ENCODE assay signal across 2 cellular contexts in the genomic region with DNA sequence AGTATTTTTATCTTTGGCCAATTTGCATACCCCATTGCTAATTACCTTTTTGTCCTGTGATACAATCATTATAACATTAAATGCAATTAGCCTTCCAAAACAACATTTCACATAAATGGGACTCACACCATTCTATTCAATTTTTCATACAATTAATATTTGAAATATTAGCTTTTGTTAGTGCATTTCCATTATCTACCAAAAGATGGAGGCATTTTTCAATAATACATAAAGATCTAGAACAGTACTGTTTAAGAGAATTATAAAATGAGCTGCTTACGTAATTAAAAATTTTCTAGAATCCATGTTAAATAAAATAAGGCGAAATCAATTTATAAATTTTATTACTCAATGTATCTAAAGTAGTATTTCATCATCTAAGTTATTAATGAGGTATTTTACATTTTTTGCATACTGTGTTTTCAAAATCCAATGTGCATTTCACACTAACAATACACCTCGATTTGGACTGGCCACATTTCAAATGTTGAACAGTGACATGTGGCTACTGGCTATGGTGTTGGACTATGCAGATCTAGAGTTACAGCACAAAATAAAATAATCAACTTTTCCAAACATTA.
TF ChIP-seq lines count a peak whose summit lies in the region.

No MANE protein-coding gene starts in this region.

TF ChIP-seq in HCT116, 20 proteins besides CTCF, POLR2A, EP300 and RAD21 (continued from another document):
- TF ChIP-seq, protein P1, sequence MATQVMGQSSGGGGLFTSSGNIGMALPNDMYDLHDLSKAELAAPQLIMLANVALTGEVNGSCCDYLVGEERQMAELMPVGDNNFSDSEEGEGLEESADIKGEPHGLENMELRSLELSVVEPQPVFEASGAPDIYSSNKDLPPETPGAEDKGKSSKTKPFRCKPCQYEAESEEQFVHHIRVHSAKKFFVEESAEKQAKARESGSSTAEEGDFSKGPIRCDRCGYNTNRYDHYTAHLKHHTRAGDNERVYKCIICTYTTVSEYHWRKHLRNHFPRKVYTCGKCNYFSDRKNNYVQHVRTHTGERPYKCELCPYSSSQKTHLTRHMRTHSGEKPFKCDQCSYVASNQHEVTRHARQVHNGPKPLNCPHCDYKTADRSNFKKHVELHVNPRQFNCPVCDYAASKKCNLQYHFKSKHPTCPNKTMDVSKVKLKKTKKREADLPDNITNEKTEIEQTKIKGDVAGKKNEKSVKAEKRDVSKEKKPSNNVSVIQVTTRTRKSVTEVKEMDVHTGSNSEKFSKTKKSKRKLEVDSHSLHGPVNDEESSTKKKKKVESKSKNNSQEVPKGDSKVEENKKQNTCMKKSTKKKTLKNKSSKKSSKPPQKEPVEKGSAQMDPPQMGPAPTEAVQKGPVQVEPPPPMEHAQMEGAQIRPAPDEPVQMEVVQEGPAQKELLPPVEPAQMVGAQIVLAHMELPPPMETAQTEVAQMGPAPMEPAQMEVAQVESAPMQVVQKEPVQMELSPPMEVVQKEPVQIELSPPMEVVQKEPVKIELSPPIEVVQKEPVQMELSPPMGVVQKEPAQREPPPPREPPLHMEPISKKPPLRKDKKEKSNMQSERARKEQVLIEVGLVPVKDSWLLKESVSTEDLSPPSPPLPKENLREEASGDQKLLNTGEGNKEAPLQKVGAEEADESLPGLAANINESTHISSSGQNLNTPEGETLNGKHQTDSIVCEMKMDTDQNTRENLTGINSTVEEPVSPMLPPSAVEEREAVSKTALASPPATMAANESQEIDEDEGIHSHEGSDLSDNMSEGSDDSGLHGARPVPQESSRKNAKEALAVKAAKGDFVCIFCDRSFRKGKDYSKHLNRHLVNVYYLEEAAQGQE (IDR thresholded peaks at IDR 0.05; ENCODE audit: low read depth) = no peak
- TF ChIP-seq SRF (IDR thresholded peaks at IDR 0.05; ENCODE audit: low read depth) (no peak), ZFX (IDR thresholded peaks at IDR 0.05) (no peak), SP1 (IDR thresholded peaks at IDR 0.05; ENCODE audit: low read depth) (no peak), TCF7L2 (IDR thresholded peaks at IDR 0.05; ENCODE audit: borderline replicate concordance, extremely low read depth, insufficient read depth, insufficient read length) (no peak), YY1 (IDR thresholded peaks at IDR 0.05; ENCODE audit: extremely low read depth, insufficient replicate concordance, low read depth, low read length) (no peak), ELF1 (IDR thresholded peaks at IDR 0.05; ENCODE audit: borderline replicate concordance, low read depth) (no peak), SIN3A (IDR thresholded peaks at IDR 0.05; ENCODE audit: low read depth) (no peak), EGR1 (IDR thresholded peaks at IDR 0.05; ENCODE audit: low read depth) (no peak), CEBPB (IDR thresholded peaks at IDR 0.05; ENCODE audit: low read depth) (no peak), CBX3 (IDR thresholded peaks at IDR 0.05; ENCODE audit: low read depth) (no peak)
- TF ChIP-seq, protein P2, sequence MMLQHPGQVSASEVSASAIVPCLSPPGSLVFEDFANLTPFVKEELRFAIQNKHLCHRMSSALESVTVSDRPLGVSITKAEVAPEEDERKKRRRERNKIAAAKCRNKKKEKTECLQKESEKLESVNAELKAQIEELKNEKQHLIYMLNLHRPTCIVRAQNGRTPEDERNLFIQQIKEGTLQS (IDR thresholded peaks at IDR 0.05) = no peak

TF ChIP-seq in HepG2, 621 proteins besides CTCF, POLR2A, EP300 and RAD21:
- no peak for TF ChIP-seq TFE3 (CRISPR knock-in tag; IDR thresholded peaks at IDR 0.05)
- no peak for TF ChIP-seq ZNF275 (CRISPR knock-in tag; IDR thresholded peaks at IDR 0.05; ENCODE audit: borderline replicate concordance)
- no peak for TF ChIP-seq CENPT (CRISPR knock-in tag; IDR thresholded peaks at IDR 0.05; ENCODE audit: low read depth)
- TF ChIP-seq, protein P3, sequence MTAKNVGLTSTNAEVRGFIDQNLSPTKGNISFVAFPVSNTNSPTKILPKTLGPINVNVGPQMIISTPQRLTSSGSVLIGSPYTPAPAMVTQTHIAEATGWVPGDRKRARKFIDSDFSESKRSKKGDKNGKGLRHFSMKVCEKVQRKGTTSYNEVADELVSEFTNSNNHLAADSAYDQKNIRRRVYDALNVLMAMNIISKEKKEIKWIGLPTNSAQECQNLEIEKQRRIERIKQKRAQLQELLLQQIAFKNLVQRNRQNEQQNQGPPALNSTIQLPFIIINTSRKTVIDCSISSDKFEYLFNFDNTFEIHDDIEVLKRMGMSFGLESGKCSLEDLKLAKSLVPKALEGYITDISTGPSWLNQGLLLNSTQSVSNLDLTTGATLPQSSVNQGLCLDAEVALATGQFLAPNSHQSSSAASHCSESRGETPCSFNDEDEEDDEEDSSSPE (CRISPR knock-in tag; IDR thresholded peaks at IDR 0.05) = no peak
